ENCODE assay signal across 9 cellular contexts in the genomic region with DNA sequence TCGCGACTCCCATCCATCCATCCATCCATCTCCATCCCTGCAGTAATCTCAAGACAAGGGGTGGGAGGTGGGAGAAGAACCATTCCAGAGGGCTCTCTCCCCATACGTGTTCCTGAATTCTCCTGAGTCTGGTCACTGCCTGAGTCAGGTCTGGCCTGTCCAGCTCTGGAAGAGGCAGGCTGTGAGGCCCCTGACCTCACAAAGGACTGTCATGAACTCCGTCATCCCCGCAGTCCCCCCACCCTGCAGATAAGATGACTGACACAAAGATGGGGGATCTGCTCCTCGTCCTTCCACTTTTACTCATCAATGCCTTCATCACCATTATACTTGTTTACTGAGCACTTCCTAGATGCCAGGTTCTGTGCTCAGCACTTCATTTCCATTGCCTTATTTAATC. TPM values are rescaled to one million over a fixed set of nuclear protein-coding genes. Genes with fewer than 3 reads are reported as not detected.
DNase-seq lines count a peak whose midpoint lies in the region; ATAC-seq, FAIRE-seq and TF ChIP-seq lines count a peak whose summit lies in the region.
"Had no signal": no experiment of that assay in that cellular context is flagged by ENCODE, and none has a peak within 500 bp of the region (broad histone marks: within the 10 kb centered on the region; RNA-seq: fewer than 3 reads in every experiment).

No MANE protein-coding gene starts in this region.

- H3K27ac ChIP-seq in lower lobe of right lung: peak overlapping the region; percentile 99

- no peak for TF ChIP-seq POLR2A in GM12891 (IDR thresholded peaks at IDR 0.05; ENCODE audit: low read depth, low read length)

- CTCF ChIA-PET in activated CD8-positive, alpha-beta memory T cell treated with anti-CD3 and anti-CD28 coated beads, Interleukin-2, amount 10 ng/mL, durations not matched to agents 7 days and 5 days (lab: Charles Lee): interaction anchor here (1.0 to 5.5 kb wide), 4 partner anchors 32 to 131 kb away, joined by 4 to 30 read pairs (median 6); no protein-coding TSS in a partner anchor
- CTCF ChIA-PET in activated CD4-positive, alpha-beta memory T cell treated with anti-CD3 and anti-CD28 coated beads, Interleukin-2, amount 10 ng/mL, durations not matched to agents 7 days and 5 days (lab: Charles Lee): interaction anchor here (1.3 to 1.4 kb wide), 2 partner anchors 33 to 131 kb away, joined by 3 to 6 read pairs; no protein-coding TSS in a partner anchor

- no peaks in the 10 kb centered on the region for H3K36me3 ChIP-seq in lower lobe of right lung

- H3K36me3 Mint-ChIP-seq in activated CD8-positive, alpha-beta memory T cell treated with anti-CD3 and anti-CD28 coated beads, Interleukin-2, amount 10 ng/mL, durations not matched to agents 7 days and 5 days: peaks cover 14% of the 10 kb centered on the region
- H3K36me3 Mint-ChIP-seq in activated CD4-positive, alpha-beta memory T cell treated with anti-CD3 and anti-CD28 coated beads, Interleukin-2, amount 10 ng/mL, durations not matched to agents 7 days and 5 days (ENCODE audit: low read depth): peaks cover 23% of the 10 kb centered on the region

- H3K4me3 ChIP-seq in lower lobe of right lung: no peak overlapping the region

- no peaks in the 10 kb centered on the region for H3K27me3 Mint-ChIP-seq in activated CD8-positive, alpha-beta memory T cell treated with anti-CD3 and anti-CD28 coated beads, Interleukin-2, amount 10 ng/mL, durations not matched to agents 7 days and 5 days
- no peaks in the 10 kb centered on the region for H3K27me3 Mint-ChIP-seq in activated CD4-positive, alpha-beta memory T cell treated with anti-CD3 and anti-CD28 coated beads, Interleukin-2, amount 10 ng/mL, durations not matched to agents 7 days and 5 days
- no peaks in the 10 kb centered on the region for H3K27me3 Mint-ChIP-seq in stimulated activated naive CD8-positive, alpha-beta T cell treated with anti-CD3 and anti-CD28 coated beads, Interleukin-15, amount 100 ng/mL, for 72 hours

- POLR2A ChIA-PET in activated CD4-positive, alpha-beta memory T cell treated with anti-CD3 and anti-CD28 coated beads, Interleukin-2, amount 10 ng/mL, durations not matched to agents 7 days and 5 days (lab: Charles Lee): interaction anchor here (1.0 to 6.0 kb wide), 3 partner anchors 34 to 232 kb away, joined by 3 to 43 read pairs (median 6); a partner anchor contains a TSS

- H3K9me3 ChIP-seq in lower lobe of right lung: no peaks in the 10 kb centered on the region

- no peak for DNase-seq in activated CD8-positive, alpha-beta memory T cell treated with anti-CD3 and anti-CD28 coated beads, Interleukin-2, amount 10 ng/mL, durations not matched to agents 7 days and 5 days
- DNase-seq in activated CD8-positive, alpha-beta memory T cell treated with anti-CD3 and anti-CD28 coated beads for 24 hours: no peak
- DNase-seq in activated CD4-positive, alpha-beta memory T cell treated with anti-CD3 and anti-CD28 coated beads, Interleukin-2, amount 10 ng/mL, durations not matched to agents 7 days and 5 days: no peak
- DNase-seq in lower lobe of right lung: no peak
- DNase-seq in stimulated activated naive CD8-positive, alpha-beta T cell treated with anti-CD3 and anti-CD28 coated beads, Interleukin-15, amount 100 ng/mL, for 72 hours: no peak
- DNase-seq in GM12891 (ENCODE audit: insufficient read length, low spot score): no peak
- DNase-seq in nucleus accumbens (lab: John Stamatoyannopoulos, UW): no peak
- DNase-seq in stimulated activated CD4-positive, alpha-beta T cell treated with anti-CD3 and anti-CD28 coated beads, Interleukin-15, amount 100 ng/mL, for 24 hours: no peak
- DNase-seq: NCI-H2171 had no signal

- H3K4me3 Mint-ChIP-seq in activated CD8-positive, alpha-beta memory T cell treated with anti-CD3 and anti-CD28 coated beads, Interleukin-2, amount 10 ng/mL, durations not matched to agents 7 days and 5 days: peak overlapping the region; percentile 81
- peak overlapping the region; percentile 80 for H3K4me3 Mint-ChIP-seq in activated CD4-positive, alpha-beta memory T cell treated with anti-CD3 and anti-CD28 coated beads, Interleukin-2, amount 10 ng/mL, durations not matched to agents 7 days and 5 days
- peak overlapping the region; percentile 83 to 93 for H3K4me3 Mint-ChIP-seq in stimulated activated naive CD8-positive, alpha-beta T cell treated with anti-CD3 and anti-CD28 coated beads, Interleukin-15, amount 100 ng/mL, for 72 hours

- TF ChIP-seq CTCF in lower lobe of right lung (IDR thresholded peaks at IDR 0.05): no peak

- H3K4me1 ChIP-seq in lower lobe of right lung: peaks cover 73% of the 10 kb centered on the region

- H3K27me3 ChIP-seq in lower lobe of right lung (ENCODE audit: low read depth): no peaks in the 10 kb centered on the region

- FAIRE-seq in GM12891 (lab: Jason Lieb, UNC): no peak

- no peaks in the 10 kb centered on the region for H3K9me3 Mint-ChIP-seq in activated CD8-positive, alpha-beta memory T cell treated with anti-CD3 and anti-CD28 coated beads, Interleukin-2, amount 10 ng/mL, durations not matched to agents 7 days and 5 days (ENCODE audit: low read depth)
- no peaks in the 10 kb centered on the region for H3K9me3 Mint-ChIP-seq in activated CD4-positive, alpha-beta memory T cell treated with anti-CD3 and anti-CD28 coated beads, Interleukin-2, amount 10 ng/mL, durations not matched to agents 7 days and 5 days
- H3K9me3 Mint-ChIP-seq in stimulated activated naive CD8-positive, alpha-beta T cell treated with anti-CD3 and anti-CD28 coated beads, Interleukin-15, amount 100 ng/mL, for 72 hours: no peaks in the 10 kb centered on the region

- H3K4me1 Mint-ChIP-seq in activated CD8-positive, alpha-beta memory T cell treated with anti-CD3 and anti-CD28 coated beads, Interleukin-2, amount 10 ng/mL, durations not matched to agents 7 days and 5 days: peaks cover 66% of the 10 kb centered on the region
- peaks cover 72% of the 10 kb centered on the region for H3K4me1 Mint-ChIP-seq in activated CD4-positive, alpha-beta memory T cell treated with anti-CD3 and anti-CD28 coated beads, Interleukin-2, amount 10 ng/mL, durations not matched to agents 7 days and 5 days
- peaks cover 83% of the 10 kb centered on the region for H3K4me1 Mint-ChIP-seq in stimulated activated naive CD8-positive, alpha-beta T cell treated with anti-CD3 and anti-CD28 coated beads, Interleukin-15, amount 100 ng/mL, for 72 hours

- peak overlapping the region; percentile 92 for H3K27ac Mint-ChIP-seq in activated CD8-positive, alpha-beta memory T cell treated with anti-CD3 and anti-CD28 coated beads, Interleukin-2, amount 10 ng/mL, durations not matched to agents 7 days and 5 days
- H3K27ac Mint-ChIP-seq in activated CD4-positive, alpha-beta memory T cell treated with anti-CD3 and anti-CD28 coated beads, Interleukin-2, amount 10 ng/mL, durations not matched to agents 7 days and 5 days: peak overlapping the region; percentile 82
- peak overlapping the region; percentile 17 to 99 for H3K27ac Mint-ChIP-seq in stimulated activated naive CD8-positive, alpha-beta T cell treated with anti-CD3 and anti-CD28 coated beads, Interleukin-15, amount 100 ng/mL, for 72 hours

- ATAC-seq in activated CD8-positive, alpha-beta memory T cell treated with anti-CD3 and anti-CD28 coated beads, Interleukin-2, amount 10 ng/mL, durations not matched to agents 7 days and 5 days: no peak
- no peak for ATAC-seq in lower lobe of right lung
- ATAC-seq in stimulated activated naive CD8-positive, alpha-beta T cell treated with anti-CD3 and anti-CD28 coated beads, Interleukin-15, amount 100 ng/mL, for 72 hours: no peak

- intact Hi-C loops in lower lobe of right lung (cut with DNase I): no loop called here

TF ChIP-seq in GM12891, 5 proteins besides CTCF, POLR2A, EP300 and RAD21:
- TF ChIP-seq TAF1 (IDR thresholded peaks at IDR 0.05; ENCODE audit: low read depth, low read length) (no peak), PAX5 (IDR thresholded peaks at IDR 0.05; ENCODE audit: insufficient read depth, low read length, severe bottlenecking) (no peak), SPI1 (IDR thresholded peaks at IDR 0.05; ENCODE audit: low read depth, low read length) (no peak), POU2F2 (IDR thresholded peaks at IDR 0.05; ENCODE audit: low read depth, low read length) (no peak), POLR2AphosphoS5 (IDR thresholded peaks at IDR 0.05; ENCODE audit: low read depth, low read length) (no peak)

RNA-seq across cellular contexts. Expression of a gene that starts 1.6 kb away (rescaled TPM):
- 100 to 1,000 TPM; 238 to 252 TPM for total RNA-seq in activated CD8-positive, alpha-beta memory T cell treated with anti-CD3 and anti-CD28 coated beads, Interleukin-2, amount 10 ng/mL, durations not matched to agents 7 days and 5 days
- total RNA-seq in activated CD4-positive, alpha-beta memory T cell treated with anti-CD3 and anti-CD28 coated beads, Interleukin-2, amount 10 ng/mL, durations not matched to agents 7 days and 5 days: 100 to 1,000 TPM; 215 to 221 TPM
- 120 TPM for total RNA-seq in lower lobe of right lung
- 37.9 TPM for polyA plus RNA-seq in GM12891 (2012; ENCODE audit: low read depth, missing spikeins)

RNA-seq across cellular contexts. Expression of a gene that starts 5.0 kb away (rescaled TPM):
- total RNA-seq in activated CD8-positive, alpha-beta memory T cell treated with anti-CD3 and anti-CD28 coated beads, Interleukin-2, amount 10 ng/mL, durations not matched to agents 7 days and 5 days: 10 to 100 TPM; 56.5 to 68.3 TPM
- 10 to 100 TPM; 57.2 to 58.4 TPM for total RNA-seq in activated CD4-positive, alpha-beta memory T cell treated with anti-CD3 and anti-CD28 coated beads, Interleukin-2, amount 10 ng/mL, durations not matched to agents 7 days and 5 days
- 60.3 TPM for total RNA-seq in lower lobe of right lung
- 48.6 TPM for polyA plus RNA-seq in GM12891 (2012; ENCODE audit: low read depth, missing spikeins)

RNA-seq across cellular contexts. Expression of a gene that starts 29.3 kb away (rescaled TPM):
- total RNA-seq in activated CD8-positive, alpha-beta memory T cell treated with anti-CD3 and anti-CD28 coated beads, Interleukin-2, amount 10 ng/mL, durations not matched to agents 7 days and 5 days: not detected
- total RNA-seq in activated CD4-positive, alpha-beta memory T cell treated with anti-CD3 and anti-CD28 coated beads, Interleukin-2, amount 10 ng/mL, durations not matched to agents 7 days and 5 days: not detected
- total RNA-seq in lower lobe of right lung: 24.4 TPM
- polyA plus RNA-seq in GM12891 (2012; ENCODE audit: low read depth, missing spikeins): 0.01 TPM

Comparison
In these comparisons a context has a peak if more than half of its experiments do, and no peak if none do; other contexts are left out.
1. RNA of a gene that starts 29.3 kb away (total RNA-seq): 24.4 TPM in lower lobe of right lung (single experiment); not detected in activated CD8-positive, alpha-beta memory T cell treated with anti-CD3 and anti-CD28 coated beads, Interleukin-2, amount 10 ng/mL, durations not matched to agents 7 days and 5 days and not detected in activated CD4-positive, alpha-beta memory T cell treated with anti-CD3 and anti-CD28 coated beads, Interleukin-2, amount 10 ng/mL, durations not matched to agents 7 days and 5 days; every median in the first group is over 10 times any median in the second.
2. Peak in every context shown above with its lines, with median percentiles within 50 percentile points of each other: H3K27ac Mint-ChIP-seq and H3K4me3 Mint-ChIP-seq.